ENCODE assay signal across 8 cellular contexts in genomic region chr2:17877811-17878221, GRCh38. TPM values are rescaled to one million over a fixed set of nuclear protein-coding genes. Genes with fewer than 3 reads are reported as not detected.
A peak's percentile ranks its signal among the peaks of the same experiment; 100 is the strongest.
DNase-seq lines count a peak whose midpoint lies in the region; ATAC-seq and TF ChIP-seq lines count a peak whose summit lies in the region.

No MANE protein-coding gene starts in this region.

- H3K27me3 ChIP-seq in neural progenitor cell = peaks cover 66% of the 10 kb centered on the region

- TF ChIP-seq CTCF in epithelial cell of proximal tubule (conservative IDR thresholded peaks at IDR 0.05; ENCODE audit: low read depth, low read length) (no peak), neural progenitor cell (IDR thresholded peaks at IDR 0.05) (no peak)

- H3K4me1 Mint-ChIP-seq in stimulated activated naive CD8-positive, alpha-beta T cell treated with anti-CD3 and anti-CD28 coated beads, Interleukin-15, Interleukin-2, amounts not matched to agents 100 ng/mL and 50 ng/mL, for 24 hours (ENCODE audit: low read depth) = peaks cover 13% of the 10 kb centered on the region
- H3K4me1 Mint-ChIP-seq in neural progenitor cell = peaks cover 11% of the 10 kb centered on the region

- peaks cover 14% of the 10 kb centered on the region for H3F3A ChIP-seq in neural progenitor cell (ENCODE audit: low read depth)

- H3K9ac ChIP-seq in neural progenitor cell = no peak overlapping the region

- H3K27ac ChIP-seq in neural progenitor cell = no peak overlapping the region

- peaks cover 75% of the 10 kb centered on the region for H3K27me3 Mint-ChIP-seq in stimulated activated naive CD8-positive, alpha-beta T cell treated with anti-CD3 and anti-CD28 coated beads, Interleukin-15, Interleukin-2, amounts not matched to agents 100 ng/mL and 50 ng/mL, for 24 hours
- H3K27me3 Mint-ChIP-seq in neural progenitor cell (ENCODE audit: insufficient read depth, low read depth) = peaks cover 54% of the 10 kb centered on the region

- peak overlapping the region; percentile 91 for H3K4me2 ChIP-seq in neural progenitor cell

- peaks cover 3% of the 10 kb centered on the region for H3K4me1 ChIP-seq in neural progenitor cell

- no peaks in the 10 kb centered on the region for H3K9me3 Mint-ChIP-seq in stimulated activated naive CD8-positive, alpha-beta T cell treated with anti-CD3 and anti-CD28 coated beads, Interleukin-15, Interleukin-2, amounts not matched to agents 100 ng/mL and 50 ng/mL, for 24 hours
- peaks cover 2% of the 10 kb centered on the region for H3K9me3 Mint-ChIP-seq in neural progenitor cell

- H3K79me2 ChIP-seq in neural progenitor cell (ENCODE audit: low read depth) = no peaks in the 10 kb centered on the region

- H3K36me3 ChIP-seq in neural progenitor cell = no peaks in the 10 kb centered on the region

- H3K27ac Mint-ChIP-seq in stimulated activated naive CD8-positive, alpha-beta T cell treated with anti-CD3 and anti-CD28 coated beads, Interleukin-15, Interleukin-2, amounts not matched to agents 100 ng/mL and 50 ng/mL, for 24 hours = no peak overlapping the region
- H3K27ac Mint-ChIP-seq in neural progenitor cell = no peak overlapping the region

- H3K36me3 Mint-ChIP-seq in stimulated activated naive CD8-positive, alpha-beta T cell treated with anti-CD3 and anti-CD28 coated beads, Interleukin-15, Interleukin-2, amounts not matched to agents 100 ng/mL and 50 ng/mL, for 24 hours (ENCODE audit: low read depth) = no peaks in the 10 kb centered on the region
- no peaks in the 10 kb centered on the region for H3K36me3 Mint-ChIP-seq in neural progenitor cell

- H2AFZ ChIP-seq in neural progenitor cell (replicated peaks) = peak overlapping the region; percentile 97

- ATAC-seq in stimulated activated naive CD8-positive, alpha-beta T cell treated with anti-CD3 and anti-CD28 coated beads, Interleukin-15, Interleukin-2, amounts not matched to agents 100 U/mL and 50 U/mL, for 24 hours = no peak
- peak; percentile 26 for ATAC-seq in HG02885 (IDR thresholded peaks at IDR 0.05; ENCODE audit: poor library complexity, unreplicated experiment)

- no peaks in the 10 kb centered on the region for H3K9me3 ChIP-seq in neural progenitor cell (ENCODE audit: low read depth)

- H3K4me3 ChIP-seq in epithelial cell of proximal tubule (ENCODE audit: low read depth, low read length) (peak overlapping the region; percentile 67), neural progenitor cell (peak overlapping the region; percentile 92)

- H3K4me3 Mint-ChIP-seq in stimulated activated naive CD8-positive, alpha-beta T cell treated with anti-CD3 and anti-CD28 coated beads, Interleukin-15, Interleukin-2, amounts not matched to agents 100 ng/mL and 50 ng/mL, for 24 hours = peak overlapping the region; percentile 81
- H3K4me3 Mint-ChIP-seq in neural progenitor cell = peak overlapping the region; percentile 90

- no peak for DNase-seq in stimulated activated naive CD8-positive, alpha-beta T cell treated with anti-CD3 and anti-CD28 coated beads, Interleukin-15, Interleukin-2, amounts not matched to agents 100 U/mL and 50 U/mL, for 24 hours
- DNase-seq in RPMI8226 = peak; percentile 67
- no peak for DNase-seq in epithelial cell of proximal tubule (ENCODE audit: low read depth)
- peak; percentile 60 for DNase-seq in neural progenitor cell (ENCODE audit: low spot score)
- no peak for DNase-seq in NCI-H187 treated with DMSO at 0.1 percent for 48 hours (lab: John Stamatoyannopoulos, UW)
- no peak for DNase-seq in effector CD8-positive, alpha-beta T cell (lab: John Stamatoyannopoulos, UW)

- H4K20me1 ChIP-seq in neural progenitor cell (ENCODE audit: low read depth) = peaks cover 7% of the 10 kb centered on the region

RNA-seq across cellular contexts. Expression of gene KCNS3, which starts 0.7 kb away (rescaled TPM):
- total RNA-seq in epithelial cell of proximal tubule = 16.2 and 26.9 TPM in 2 replicates
- 10.0 and 15.0 TPM in 2 replicates for total RNA-seq in neural progenitor cell (ENCODE audit: low replicate concordance)

Comparison
In these comparisons a context has a peak if more than half of its experiments do, and no peak if none do; other contexts are left out.
1. DNase-seq: peak in RPMI8226 (single experiment) and neural progenitor cell (single experiment); none in stimulated activated naive CD8-positive, alpha-beta T cell treated with anti-CD3 and anti-CD28 coated beads, Interleukin-15, Interleukin-2, amounts not matched to agents 100 U/mL and 50 U/mL, for 24 hours (single experiment), epithelial cell of proximal tubule (single experiment), NCI-H187 treated with DMSO at 0.1 percent for 48 hours (single experiment) and effector CD8-positive, alpha-beta T cell (single experiment).